In genomic region chr22:43442386-43443060, GRCh38 we compare ENCODE assay signal across 23 cellular contexts. TPM values are rescaled to one million over a fixed set of nuclear protein-coding genes. Genes with fewer than 3 reads are reported as not detected.
A peak's percentile ranks its signal among the peaks of the same experiment; 100 is the strongest.
DNase-seq lines count a peak whose midpoint lies in the region; ATAC-seq, FAIRE-seq and TF ChIP-seq lines count a peak whose summit lies in the region.
"Had no signal": no experiment of that assay in that cellular context is flagged by ENCODE, and none has a peak within 500 bp of the region (broad histone marks: within the 10 kb centered on the region; RNA-seq: fewer than 3 reads in every experiment).

No MANE protein-coding gene starts in this region.

- DNase-seq in Right ventricle myocardium inferior (ENCODE audit: missing footprints) (peak; percentile 55), heart left ventricle (no peak), neuronal stem cell (ENCODE audit: low spot score) (no peak), upper lobe of right lung (peak; percentile 52), Ammon's horn (ENCODE audit: low spot score) (no peak), frontal cortex (ENCODE audit: low spot score in 2 of 2) (no peak)
- DNase-seq: DND-41, GM23248, IMR-90, Karpas-422, MG63, NCI-H1092 treated with DMSO at 0.1 percent for 48 hours, NCI-H187, NCI-H226, NCI-H524 treated with DMSO at 0.1 percent for 48 hours had no signal

- no peak overlapping the region for H2BK15ac ChIP-seq in neuronal stem cell (ENCODE audit: low read length)

- no peak overlapping the region for H3K4me2 ChIP-seq in neuronal stem cell (ENCODE audit: insufficient read depth, low read length, poor library complexity, severe bottlenecking)

- H3K9me3 ChIP-seq in heart left ventricle = no peaks in the 10 kb centered on the region
- H3K9me3 ChIP-seq in neuronal stem cell (replicated peaks in 1 of 2; ENCODE audit: control insufficient read depth in 2 of 2, insufficient read depth in 1 of 2, low read depth in 1 of 2, low read length in 2 of 2) = no peaks in the 10 kb centered on the region
- H3K9me3 ChIP-seq in upper lobe of right lung = no peaks in the 10 kb centered on the region
- H3K9me3 ChIP-seq: MG63 had no signal

- WGBS in heart left ventricle, 4 donors = 72 to 78% (median 78%) methylated on average over 9 to 16 of the region's 16 CpGs
- WGBS in neuronal stem cell (ENCODE audit: extremely low coverage in 2 of 2, insufficient read length in 2 of 2, insufficient replicate concordance in 1 of 2), 2 donors = no CpG with 5 or more reads among the region's 16 CpGs

- H4K8ac ChIP-seq in neuronal stem cell (ENCODE audit: low read depth, low read length) = no peak overlapping the region

- H3K4me1 ChIP-seq in heart left ventricle = no peaks in the 10 kb centered on the region
- H3K4me1 ChIP-seq in neuronal stem cell (ENCODE audit: control insufficient read depth in 2 of 2, insufficient read depth in 1 of 2, low read depth in 1 of 2, low read length in 2 of 2) = peaks cover 0 to 21% of the 10 kb centered on the region in 2 donors
- no peaks in the 10 kb centered on the region for H3K4me1 ChIP-seq in upper lobe of right lung

- no peak overlapping the region for H3K4me3 ChIP-seq in heart left ventricle
- no peak overlapping the region for H3K4me3 ChIP-seq in neuronal stem cell (ENCODE audit: low read length in 2 of 2)
- H3K4me3 ChIP-seq in upper lobe of right lung = no peak overlapping the region
- H3K4me3 ChIP-seq: GM12878, GM23248, MG63 had no signal

- H3K14ac ChIP-seq in neuronal stem cell (ENCODE audit: low read length) = no peak overlapping the region

- H4K91ac ChIP-seq in neuronal stem cell (ENCODE audit: low read depth, low read length, poor library complexity) = no peak overlapping the region

- FAIRE-seq in frontal cortex (lab: Jason Lieb, UNC) = no peak
- FAIRE-seq: G401.6, GM12878 had no signal

- no peak overlapping the region for H2BK12ac ChIP-seq in neuronal stem cell (ENCODE audit: low read length)

- H2AFZ ChIP-seq in neuronal stem cell (ENCODE audit: low read length) = no peak overlapping the region
- H2AFZ ChIP-seq: GM23248 had no signal

- no peak overlapping the region for H3K23ac ChIP-seq in neuronal stem cell (ENCODE audit: low read depth, low read length, poor library complexity)

- intact Hi-C loops in Right ventricle myocardium inferior (cut with DNase I) (no loop called here), heart left ventricle (cut with DNase I) (no loop called here), upper lobe of right lung (cut with DNase I) (no loop called here)

- no peak overlapping the region for H2BK5ac ChIP-seq in neuronal stem cell (ENCODE audit: low read length)

- H3K36me3 ChIP-seq in heart left ventricle = no peaks in the 10 kb centered on the region
- peaks cover 0 to 8% of the 10 kb centered on the region in 2 donors for H3K36me3 ChIP-seq in neuronal stem cell (replicated peaks in 1 of 2; ENCODE audit: control insufficient read depth in 2 of 2, insufficient read depth in 2 of 2, low read length in 2 of 2)
- H3K36me3 ChIP-seq in upper lobe of right lung = no peaks in the 10 kb centered on the region
- H3K36me3 ChIP-seq: MG63 had no signal

- H3K27ac ChIP-seq in heart left ventricle = no peak overlapping the region
- H3K27ac ChIP-seq in cingulate gyrus (ENCODE audit: low read depth, low read length) = peak overlapping the region; percentile 19
- H3K27ac ChIP-seq in neuronal stem cell (replicated peaks; ENCODE audit: low read length) = no peak overlapping the region
- H3K27ac ChIP-seq in upper lobe of right lung = no peak overlapping the region
- H3K27ac ChIP-seq: C4-2B, GM23248 had no signal

- H3K4ac ChIP-seq in neuronal stem cell (ENCODE audit: low read length) = no peak overlapping the region

- no peak overlapping the region for H2BK120ac ChIP-seq in neuronal stem cell (ENCODE audit: low read depth, low read length)

- peaks cover 2% of the 10 kb centered on the region for H3K79me1 ChIP-seq in neuronal stem cell (ENCODE audit: low read depth, low read length)

- H3K27me3 ChIP-seq in heart left ventricle = peaks cover 0 to 10% (median 0%) of the 10 kb centered on the region in 9 donors
- H3K27me3 ChIP-seq in neuronal stem cell (ENCODE audit: control insufficient read depth in 3 of 3, insufficient read depth in 3 of 3, low read depth in 1 of 3, low read length in 3 of 3) = peaks cover 0 to 48% (median 0%) of the 10 kb centered on the region in 3 experiments
- H3K27me3 ChIP-seq in upper lobe of right lung = no peaks in the 10 kb centered on the region
- H3K27me3 ChIP-seq: MG63 had no signal

- H3K9ac ChIP-seq in neuronal stem cell (ENCODE audit: low read depth, low read length, poor library complexity) = no peak overlapping the region
- H3K9ac ChIP-seq: GM23248 had no signal

- H3K18ac ChIP-seq in neuronal stem cell (ENCODE audit: low read length) = peak overlapping the region; percentile 32

- TF ChIP-seq CTCF in heart left ventricle (IDR thresholded peaks at IDR 0.05) (no peak), upper lobe of right lung (IDR thresholded peaks at IDR 0.05) (no peak)

- no peak for TF ChIP-seq POLR2A in heart left ventricle (IDR thresholded peaks at IDR 0.05)

- peak; percentile 21 for ATAC-seq in Right ventricle myocardium inferior
- ATAC-seq in heart left ventricle = no peak
- no peak for ATAC-seq in upper lobe of right lung
- ATAC-seq in GM21786 (IDR thresholded peaks at IDR 0.05; ENCODE audit: unreplicated experiment) = no peak
- ATAC-seq: GM12878, Panc1 had no signal

- H2AK5ac ChIP-seq in neuronal stem cell (ENCODE audit: low read depth, low read length) = no peak overlapping the region

RNA-seq across cellular contexts. Expression of gene MPPED1, which starts 30.7 kb away (rescaled TPM):
- not detected for total RNA-seq in Right ventricle myocardium inferior
- under 1 TPM in 1 of 9 donors, not detected in 8; 0.12 TPM for total RNA-seq in heart left ventricle
- not detected for polyA plus RNA-seq in heart left ventricle
- 37.3 TPM for polyA plus RNA-seq in neuronal stem cell (2013, experiment 1 of 2)
- polyA plus RNA-seq in neuronal stem cell (2013, experiment 2 of 2) = 37.4 TPM
- total RNA-seq in upper lobe of right lung = not detected
- 526 TPM for total RNA-seq in frontal cortex
- total RNA-seq: A172, GM23248, HT-29, IMR-90 had no signal
- polyA plus RNA-seq: GM12878, GM23248, IMR-90 had no signal

Comparison
In these comparisons a context has a peak if more than half of its experiments do, and no peak if none do; other contexts are left out.
1. DNase-seq: peak in Right ventricle myocardium inferior (single experiment) and upper lobe of right lung (single experiment); none in heart left ventricle (0 of 5), neuronal stem cell (single experiment), Ammon's horn (single experiment) and frontal cortex (0 of 2).
2. RNA of gene MPPED1, which starts 30.7 kb away (total RNA-seq): 526 TPM in frontal cortex (single experiment); not detected in Right ventricle myocardium inferior (single experiment), 0.12 TPM in heart left ventricle and not detected in upper lobe of right lung (single experiment); every median in the first group is over 100 times any median in the second.